In genomic region chr11:114169321-114169749, GRCh38 we compare ENCODE assay signal across 1 cellular context.
TF ChIP-seq lines count a peak whose summit lies in the region.

No MANE protein-coding gene starts in this region.

TF ChIP-seq in SK-N-SH treated with all-trans-retinoic acid at 6 μM for 48 hours, 23 proteins besides CTCF, POLR2A, EP300 and RAD21 (continued from another document):
- TF ChIP-seq CREB5 (CRISPR knock-in tag; IDR thresholded peaks at IDR 0.05; ENCODE audit: low read depth) (no peak), RARB (CRISPR knock-in tag; IDR thresholded peaks at IDR 0.05) (no peak), TOX (CRISPR knock-in tag; IDR thresholded peaks at IDR 0.05; ENCODE audit: borderline replicate concordance) (no peak), CSDC2 (CRISPR knock-in tag; IDR thresholded peaks at IDR 0.05) (no peak), ZNF8 (CRISPR knock-in tag; IDR thresholded peaks at IDR 0.05) (no peak), POU6F1 (CRISPR knock-in tag; IDR thresholded peaks at IDR 0.05; ENCODE audit: borderline replicate concordance, low read depth) (no peak), SNAI2 (CRISPR knock-in tag; IDR thresholded peaks at IDR 0.05) (no peak), GLIS3 (CRISPR knock-in tag; IDR thresholded peaks at IDR 0.05) (no peak)
